Comparison of ENCODE assay signal across 8 cellular contexts in genomic region chr20:63657937-63658748, GRCh38.
DNase-seq lines count a peak whose midpoint lies in the region; ATAC-seq and TF ChIP-seq lines count a peak whose summit lies in the region.

A gene with protein sequence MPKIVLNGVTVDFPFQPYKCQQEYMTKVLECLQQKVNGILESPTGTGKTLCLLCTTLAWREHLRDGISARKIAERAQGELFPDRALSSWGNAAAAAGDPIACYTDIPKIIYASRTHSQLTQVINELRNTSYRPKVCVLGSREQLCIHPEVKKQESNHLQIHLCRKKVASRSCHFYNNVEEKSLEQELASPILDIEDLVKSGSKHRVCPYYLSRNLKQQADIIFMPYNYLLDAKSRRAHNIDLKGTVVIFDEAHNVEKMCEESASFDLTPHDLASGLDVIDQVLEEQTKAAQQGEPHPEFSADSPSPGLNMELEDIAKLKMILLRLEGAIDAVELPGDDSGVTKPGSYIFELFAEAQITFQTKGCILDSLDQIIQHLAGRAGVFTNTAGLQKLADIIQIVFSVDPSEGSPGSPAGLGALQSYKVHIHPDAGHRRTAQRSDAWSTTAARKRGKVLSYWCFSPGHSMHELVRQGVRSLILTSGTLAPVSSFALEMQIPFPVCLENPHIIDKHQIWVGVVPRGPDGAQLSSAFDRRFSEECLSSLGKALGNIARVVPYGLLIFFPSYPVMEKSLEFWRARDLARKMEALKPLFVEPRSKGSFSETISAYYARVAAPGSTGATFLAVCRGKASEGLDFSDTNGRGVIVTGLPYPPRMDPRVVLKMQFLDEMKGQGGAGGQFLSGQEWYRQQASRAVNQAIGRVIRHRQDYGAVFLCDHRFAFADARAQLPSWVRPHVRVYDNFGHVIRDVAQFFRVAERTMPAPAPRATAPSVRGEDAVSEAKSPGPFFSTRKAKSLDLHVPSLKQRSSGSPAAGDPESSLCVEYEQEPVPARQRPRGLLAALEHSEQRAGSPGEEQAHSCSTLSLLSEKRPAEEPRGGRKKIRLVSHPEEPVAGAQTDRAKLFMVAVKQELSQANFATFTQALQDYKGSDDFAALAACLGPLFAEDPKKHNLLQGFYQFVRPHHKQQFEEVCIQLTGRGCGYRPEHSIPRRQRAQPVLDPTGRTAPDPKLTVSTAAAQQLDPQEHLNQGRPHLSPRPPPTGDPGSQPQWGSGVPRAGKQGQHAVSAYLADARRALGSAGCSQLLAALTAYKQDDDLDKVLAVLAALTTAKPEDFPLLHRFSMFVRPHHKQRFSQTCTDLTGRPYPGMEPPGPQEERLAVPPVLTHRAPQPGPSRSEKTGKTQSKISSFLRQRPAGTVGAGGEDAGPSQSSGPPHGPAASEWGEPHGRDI (N-terminal part only) (plus strand): TSS chr20:63658312. CDS start chr20:63659403, 1,091 bp downstream.

- no peaks in the 10 kb centered on the region for H3K9me3 Mint-ChIP-seq in central memory CD8-positive, alpha-beta T cell

- H3K27ac Mint-ChIP-seq in central memory CD8-positive, alpha-beta T cell (ENCODE audit: low read depth) = peak within 1 kb of the TSS; percentile 94

- peaks cover 36% of the 10 kb centered on the region for H3K4me1 Mint-ChIP-seq in central memory CD8-positive, alpha-beta T cell

- peaks cover 16% of the 10 kb centered on the region for H3K36me3 Mint-ChIP-seq in central memory CD8-positive, alpha-beta T cell (ENCODE audit: insufficient read depth)

- no peaks in the 10 kb centered on the region for H3K27me3 Mint-ChIP-seq in central memory CD8-positive, alpha-beta T cell

- DNase-seq in AG09319 (ENCODE audit: extremely low read depth, low read depth) = peak; percentile 73
- DNase-seq in NCI-H446 treated with DMSO at 0.1 percent for 48 hours (lab: John Stamatoyannopoulos, UW) = peak; percentile 85
- DNase-seq in central memory CD8-positive, alpha-beta T cell (ENCODE audit: low spot score in 2 of 2) = peak; percentile 86
- peak; percentile 96 for DNase-seq in islet precursor cell
- DNase-seq in stimulated activated CD4-positive, alpha-beta T cell treated with anti-CD3 and anti-CD28 coated beads, Interleukin-12 subunit alpha, Interleukin-12 subunit beta, amount 100 ng/mL, for 48 hours (ENCODE audit: low read depth in 2 of 3, low spot score in 1 of 3) = peak; percentile 75 to 90 (median 84)

- TF ChIP-seq CTCF in AG09319 (IDR thresholded peaks at IDR 0.05; ENCODE audit: low read depth, low read length) = no peak

- peak within 1 kb of the TSS; percentile 87 for H3K4me3 Mint-ChIP-seq in central memory CD8-positive, alpha-beta T cell

- ATAC-seq in GM19023 (IDR thresholded peaks at IDR 0.05; ENCODE audit: unreplicated experiment) (peak; percentile 87), HG03280 (IDR thresholded peaks at IDR 0.05; ENCODE audit: unreplicated experiment) (peak; percentile 82)
- peak; percentile 90 to 91 for ATAC-seq in activated CD4-positive, CD25-positive, alpha-beta regulatory T cell treated with anti-CD3 and anti-CD28 coated beads, Interleukin-2, amount 50 U/mL, for 24 hours
- peak; percentile 80 for ATAC-seq in central memory CD8-positive, alpha-beta T cell (replicated peaks; ENCODE audit: extremely low read depth, poor library complexity, severe bottlenecking)

Comparison
In these comparisons a context has a peak if more than half of its experiments do, and no peak if none do; other contexts are left out.
1. Peak in every context shown above with its lines: DNase-seq and ATAC-seq.